1 cellular context compared by ENCODE assay signal in the genomic region with DNA sequence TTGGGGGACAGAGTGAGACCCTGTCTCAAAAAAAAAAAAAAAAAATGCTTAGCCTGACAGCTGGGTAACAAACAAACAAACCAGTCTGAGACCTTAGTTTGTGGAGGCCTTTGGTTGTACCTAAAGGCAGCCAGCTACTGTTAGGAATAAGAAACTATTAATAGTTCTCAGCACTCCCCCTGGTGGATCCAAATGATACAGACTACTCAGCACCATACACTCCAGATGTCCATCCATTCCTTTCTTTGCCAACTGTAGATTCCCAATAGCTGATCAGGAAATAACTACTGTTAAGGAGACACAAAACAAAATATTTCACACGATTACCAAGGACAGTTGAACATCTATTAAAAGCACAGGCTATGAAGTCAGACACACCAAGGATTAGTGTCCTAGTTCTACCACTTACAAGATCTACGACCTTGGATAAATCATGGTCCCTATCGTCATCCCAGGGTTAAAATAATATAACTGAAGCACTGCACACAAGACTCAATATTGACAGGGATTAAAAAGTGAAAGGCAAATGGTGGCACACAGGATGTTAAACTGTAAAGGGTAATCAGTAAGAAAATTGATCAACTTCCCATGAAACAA.
TF ChIP-seq lines count a peak whose summit lies in the region.

No MANE protein-coding gene starts in this region.

TF ChIP-seq in GM23338, 12 proteins besides CTCF, POLR2A, EP300 and RAD21:
- no peak for TF ChIP-seq NANOG (IDR thresholded peaks at IDR 0.05; ENCODE audit: borderline replicate concordance)
- peak; percentile 26; the same call in 1 of the 2 replicates for TF ChIP-seq POLR2AphosphoS5 (IDR thresholded peaks at IDR 0.05; ENCODE audit: low read depth)
